In the genomic region with DNA sequence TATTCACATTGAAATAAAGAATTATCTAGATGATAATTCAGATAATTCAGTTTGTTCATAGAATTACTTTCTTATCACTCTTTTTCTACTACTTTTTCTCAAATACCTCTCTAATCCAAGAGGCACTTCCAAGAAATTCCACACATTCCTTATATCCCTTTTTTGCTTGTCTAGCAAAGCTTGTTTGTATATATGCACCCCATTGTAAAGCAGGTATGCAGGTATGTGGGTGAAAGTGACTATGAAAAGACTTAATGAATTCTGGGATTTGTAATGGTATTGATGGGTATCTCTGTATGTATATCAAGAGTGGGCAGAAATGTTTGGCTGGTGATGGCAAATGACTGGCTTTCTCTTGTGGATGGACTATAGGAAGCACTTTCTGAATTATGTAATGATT, we compare ENCODE assay signal across 18 cellular contexts.
DNase-seq lines count a peak whose midpoint lies in the region; ATAC-seq and TF ChIP-seq lines count a peak whose summit lies in the region.
"Had no signal": no experiment of that assay in that cellular context is flagged by ENCODE, and none has a peak within 500 bp of the region (broad histone marks: within the 10 kb centered on the region; RNA-seq: fewer than 3 reads in every experiment).

No MANE protein-coding gene starts in this region.

- H3K27me3 Mint-ChIP-seq in activated T-helper 17 cell treated with anti-CD3 and anti-CD28 coated beads, Interleukin-2, amount 50 U/mL, for 72 hours, result no peaks in the 10 kb centered on the region
- H3K27me3 Mint-ChIP-seq: CD4-positive, alpha-beta memory T cell had no signal

- H3K4me3 ChIP-seq in HUES48 (ENCODE audit: low read depth, low read length) (peak overlapping the region; percentile 16; the same call in 1 of the 2 replicates), heart right ventricle (no peak overlapping the region)
- H3K4me3 ChIP-seq: A549, GM12878, GM23248 had no signal

- H3K27ac ChIP-seq in HUES48 (ENCODE audit: low read depth, low read length), result peak overlapping the region; percentile 73
- H3K27ac ChIP-seq in heart right ventricle, result no peak overlapping the region
- H3K27ac ChIP-seq: A549, C4-2B, GM23248 had no signal

- no peak overlapping the region for H3K9ac ChIP-seq in HUES48 (ENCODE audit: low read depth, low read length)
- H3K9ac ChIP-seq: GM23248 had no signal

- H3K36me3 ChIP-seq in HUES48 (ENCODE audit: control insufficient read depth, insufficient read depth, low read length) (no peaks in the 10 kb centered on the region), heart right ventricle (peaks cover 0 to 45% (median 0%) of the 10 kb centered on the region in 9 donors)
- H3K36me3 ChIP-seq: BE2C had no signal

- TF ChIP-seq CTCF in heart right ventricle (IDR thresholded peaks at IDR 0.05), result no peak

- no peak overlapping the region for H3K27ac Mint-ChIP-seq in activated T-helper 17 cell treated with anti-CD3 and anti-CD28 coated beads, Interleukin-2, amount 50 U/mL, for 72 hours
- H3K27ac Mint-ChIP-seq: HFFc6 had no signal

- H3K36me3 Mint-ChIP-seq in activated T-helper 17 cell treated with anti-CD3 and anti-CD28 coated beads, Interleukin-2, amount 50 U/mL, for 72 hours (ENCODE audit: low read depth), result peaks cover 36% of the 10 kb centered on the region

- no peaks in the 10 kb centered on the region for H3K9me3 ChIP-seq in HUES48 (ENCODE audit: control insufficient read depth, insufficient read depth, low read length)
- H3K9me3 ChIP-seq in heart right ventricle, result no peaks in the 10 kb centered on the region
- H3K9me3 ChIP-seq: A549, BE2C had no signal

- H3K4me3 Mint-ChIP-seq in activated T-helper 17 cell treated with anti-CD3 and anti-CD28 coated beads, Interleukin-2, amount 50 U/mL, for 72 hours, result no peak overlapping the region
- H3K4me3 Mint-ChIP-seq: CD4-positive, alpha-beta memory T cell; HFFc6 had no signal

- H3K4me1 Mint-ChIP-seq in activated T-helper 17 cell treated with anti-CD3 and anti-CD28 coated beads, Interleukin-2, amount 50 U/mL, for 72 hours, result no peaks in the 10 kb centered on the region

- H3K27me3 ChIP-seq in HUES48 (ENCODE audit: control insufficient read depth, insufficient read depth, low read length) (no peaks in the 10 kb centered on the region), heart right ventricle (no peaks in the 10 kb centered on the region)
- H3K27me3 ChIP-seq: BE2C had no signal

- intact Hi-C loops in heart right ventricle (cut with DNase I), result no loop called here

- peaks cover 38% of the 10 kb centered on the region for H3K4me1 ChIP-seq in HUES48 (ENCODE audit: control insufficient read depth, insufficient read depth, low read length)
- no peaks in the 10 kb centered on the region for H3K4me1 ChIP-seq in heart right ventricle
- H3K4me1 ChIP-seq: A549 had no signal

- peak; percentile 5 for DNase-seq in astrocyte of the hippocampus (ENCODE audit: low read depth, low spot score)
- peak; percentile 71 for DNase-seq in iPS DF 4.7 (ENCODE audit: extremely low read depth, low spot score)
- peak; percentile 37 for DNase-seq in iPS-NIHi7 (ENCODE audit: extremely low spot score)
- DNase-seq in NCI-H2196 treated with DMSO at 0.1 percent for 48 hours (lab: John Stamatoyannopoulos, UW; ENCODE audit: unreplicated experiment), result no peak
- DNase-seq in kidney tubule cell (ENCODE audit: low spot score), result no peak
- DNase-seq in heart right ventricle, result no peak
- DNase-seq: BE2C; CD4-positive, alpha-beta memory T cell; DMS79; GM23248; HCEC 1CT; HFFc6; IMR-90 had no signal

- no peak for ATAC-seq in activated T-helper 17 cell treated with anti-CD3 and anti-CD28 coated beads, Interleukin-2, amount 50 U/mL, for 72 hours (replicated peaks)
- no peak for ATAC-seq in heart right ventricle
- ATAC-seq: A549, GM12878 had no signal

- no peaks in the 10 kb centered on the region for H3K9me3 Mint-ChIP-seq in activated T-helper 17 cell treated with anti-CD3 and anti-CD28 coated beads, Interleukin-2, amount 50 U/mL, for 72 hours
- H3K9me3 Mint-ChIP-seq: CD4-positive, alpha-beta memory T cell; HFFc6 had no signal

Comparison
In these comparisons a context has a peak if more than half of its experiments do, and no peak if none do; other contexts are left out.
1. DNase-seq: peak in astrocyte of the hippocampus (single experiment), iPS DF 4.7 (single experiment) and iPS-NIHi7 (single experiment); none in NCI-H2196 treated with DMSO at 0.1 percent for 48 hours (single experiment), kidney tubule cell (single experiment) and heart right ventricle (0 of 2).